ENCODE assay signal across 15 cellular contexts in genomic region chr17:41211845-41212466, GRCh38. TPM values are rescaled to one million over a fixed set of nuclear protein-coding genes. Genes with fewer than 3 reads are reported as not detected.
A peak's percentile ranks its signal among the peaks of the same experiment; 100 is the strongest.
DNase-seq lines count a peak whose midpoint lies in the region; ATAC-seq and TF ChIP-seq lines count a peak whose summit lies in the region.
"Had no signal": no experiment of that assay in that cellular context is flagged by ENCODE, and none has a peak within 500 bp of the region (broad histone marks: within the 10 kb centered on the region; RNA-seq: fewer than 3 reads in every experiment).

No MANE protein-coding gene starts in this region.

- H3F3A ChIP-seq in PC-9 (ENCODE audit: insufficient read depth, low read depth) (peaks cover 27% of the 10 kb centered on the region), neural progenitor cell (ENCODE audit: low read depth) (no peaks in the 10 kb centered on the region)

- no peaks in the 10 kb centered on the region for H3K9me3 Mint-ChIP-seq in neural progenitor cell

- H3K9ac ChIP-seq in neural progenitor cell: no peak overlapping the region

- intact Hi-C loops in PC-9 (cut with micrococcal nuclease; ENCODE audit: unreplicated experiment) (no loop called here), left cardiac atrium (cut with DNase I) (no loop called here), posterior cingulate gyrus (cut with DNase I) (no loop called here)

- H3K36me3 ChIP-seq in PC-9 (ENCODE audit: low read depth) (no peaks in the 10 kb centered on the region), neural progenitor cell (no peaks in the 10 kb centered on the region)
- H3K36me3 ChIP-seq: Peyer's patch had no signal

- H2AFZ ChIP-seq in PC-9: no peak overlapping the region
- no peak overlapping the region for H2AFZ ChIP-seq in neural progenitor cell (replicated peaks)

- H3K4me1 ChIP-seq in PC-9 (replicated peaks; ENCODE audit: insufficient read depth) (peaks cover 33% of the 10 kb centered on the region), neural progenitor cell (no peaks in the 10 kb centered on the region)
- H3K4me1 ChIP-seq: Peyer's patch had no signal

- peak; percentile 65 for DNase-seq in COLO668 (lab: John Stamatoyannopoulos, UW; ENCODE audit: unreplicated experiment)
- peak; percentile 56 for DNase-seq in HFF-Myc (ENCODE audit: extremely low read depth, low read depth)
- peak; percentile 2 to 84 for DNase-seq in PC-9
- DNase-seq in glomerular visceral epithelial cell (ENCODE audit: extremely low spot score): peak; percentile 5
- no peak for DNase-seq in neural progenitor cell (ENCODE audit: low spot score)
- DNase-seq in left cardiac atrium: no peak
- DNase-seq in posterior cingulate gyrus: no peak
- DNase-seq: cerebellar nuclear complex, DND-41, Kasumi-1 had no signal

- H3K4me3 ChIP-seq in HFF-Myc (replicated peaks; ENCODE audit: low read depth, low read length): no peak overlapping the region
- no peak overlapping the region for H3K4me3 ChIP-seq in PC-9
- H3K4me3 ChIP-seq in neural progenitor cell: no peak overlapping the region
- H3K4me3 ChIP-seq: Peyer's patch had no signal

- no peaks in the 10 kb centered on the region for H3K9me2 ChIP-seq in PC-9 (ENCODE audit: insufficient read depth)

- CTCF ChIA-PET in PC-9 (lab: Charles Lee): interaction anchor here (0.5 to 0.6 kb wide), 2 partner anchors 22 to 515 kb away, joined by 3 to 4 read pairs; no protein-coding TSS in a partner anchor

- peak overlapping the region; percentile 41 for H3K4me2 ChIP-seq in PC-9
- H3K4me2 ChIP-seq in neural progenitor cell: no peak overlapping the region

- H3K27me3 Mint-ChIP-seq in neural progenitor cell (ENCODE audit: insufficient read depth, low read depth): no peaks in the 10 kb centered on the region

- peak overlapping the region; percentile 83 for H3K27ac ChIP-seq in PC-9
- H3K27ac ChIP-seq in neural progenitor cell: no peak overlapping the region
- H3K27ac ChIP-seq: Peyer's patch had no signal

- H4K20me1 ChIP-seq in PC-9 (ENCODE audit: insufficient read depth) (no peaks in the 10 kb centered on the region), neural progenitor cell (ENCODE audit: low read depth) (no peaks in the 10 kb centered on the region)

- no peaks in the 10 kb centered on the region for H3K4me1 Mint-ChIP-seq in neural progenitor cell
- H3K4me1 Mint-ChIP-seq: WTC11 had no signal

- POLR2A ChIA-PET in PC-9 (lab: Charles Lee; ENCODE audit: unreplicated experiment): interaction anchor here (0.6 kb wide), 1 partner anchor 163 kb away, joined by 3 read pairs; no protein-coding TSS in a partner anchor

- no peak overlapping the region for H3K4me3 Mint-ChIP-seq in neural progenitor cell
- H3K4me3 Mint-ChIP-seq: WTC11 had no signal

- H3K79me2 ChIP-seq in PC-9 (ENCODE audit: low read depth): no peaks in the 10 kb centered on the region
- no peaks in the 10 kb centered on the region for H3K79me2 ChIP-seq in neural progenitor cell (ENCODE audit: low read depth)

- no peak for TF ChIP-seq CTCF in HFF-Myc (IDR thresholded peaks at IDR 0.05; ENCODE audit: low read depth, low read length, missing control alignments)
- no peak for TF ChIP-seq CTCF in PC-9 (conservative IDR thresholded peaks at IDR 0.05)
- no peak for TF ChIP-seq CTCF in neural progenitor cell (IDR thresholded peaks at IDR 0.05)

- no peaks in the 10 kb centered on the region; the same call in none of the 2 replicates for H3K9me3 ChIP-seq in PC-9 (ENCODE audit: insufficient read depth, low read depth)
- H3K9me3 ChIP-seq in neural progenitor cell (ENCODE audit: low read depth): peaks cover 4% of the 10 kb centered on the region
- H3K9me3 ChIP-seq: Peyer's patch had no signal

- no peak overlapping the region for H3K27ac Mint-ChIP-seq in neural progenitor cell
- H3K27ac Mint-ChIP-seq: WTC11 had no signal

- H3K27me3 ChIP-seq in PC-9 (ENCODE audit: insufficient read depth, low read depth) (no peaks in the 10 kb centered on the region), neural progenitor cell (no peaks in the 10 kb centered on the region)
- H3K27me3 ChIP-seq: Peyer's patch had no signal

- ATAC-seq in GM18907 (IDR thresholded peaks at IDR 0.05; ENCODE audit: unreplicated experiment): no peak
- ATAC-seq in left cardiac atrium: no peak
- ATAC-seq: sciatic nerve, WTC11 had no signal

- BruUV-seq in PC-9 (replicated peaks; lab: Mats Ljungman, UMichigan): no TSS peak

- no peaks in the 10 kb centered on the region for H3K36me3 Mint-ChIP-seq in neural progenitor cell

RNA-seq across cellular contexts. Expression of gene KRTAP9-2, which starts 14.5 kb away (rescaled TPM):
- total RNA-seq in PC-9 (2021) (not detected in 2 replicates), neural progenitor cell (ENCODE audit: low replicate concordance) (not detected in 2 replicates), left cardiac atrium (not detected)
- total RNA-seq: mesenteric fat pad, Peyer's patch, sciatic nerve, WTC11 had no signal

RNA-seq across cellular contexts. Expression of gene KRTAP9-3, which starts 20.3 kb away (rescaled TPM):
- not detected in 2 replicates for total RNA-seq in PC-9 (2021)
- total RNA-seq in neural progenitor cell (ENCODE audit: low replicate concordance): not detected in 2 replicates
- total RNA-seq in left cardiac atrium: not detected
- total RNA-seq: mesenteric fat pad, Peyer's patch, sciatic nerve, WTC11 had no signal

RNA-seq across cellular contexts. Expression of gene KRTAP9-1, which starts 22.3 kb away (rescaled TPM):
- total RNA-seq in PC-9 (2021) (not detected in 2 replicates), neural progenitor cell (ENCODE audit: low replicate concordance) (not detected in 2 replicates), left cardiac atrium (not detected)
- total RNA-seq: mesenteric fat pad, Peyer's patch, sciatic nerve, WTC11 had no signal

RNA-seq across cellular contexts. Expression of gene KRTAP9-8, which starts 25.8 kb away (rescaled TPM):
- total RNA-seq in PC-9 (2021) (not detected in 2 replicates), neural progenitor cell (ENCODE audit: low replicate concordance) (not detected in 2 replicates), left cardiac atrium (not detected)
- total RNA-seq: mesenteric fat pad, Peyer's patch, sciatic nerve, WTC11 had no signal

RNA-seq across cellular contexts. Expression of gene KRTAP4-1, which starts 27.2 kb away (rescaled TPM):
- total RNA-seq in PC-9 (2021) (not detected in 2 replicates), neural progenitor cell (ENCODE audit: low replicate concordance) (0.12 TPM in 1 of 2 replicates, not detected in the other), left cardiac atrium (not detected)
- total RNA-seq: mesenteric fat pad, Peyer's patch, sciatic nerve, WTC11 had no signal

Comparison
In these comparisons a context has a peak if more than half of its experiments do, and no peak if none do; other contexts are left out.
1. DNase-seq: peak in COLO668 (single experiment), HFF-Myc (single experiment), PC-9 (2 of 2) and glomerular visceral epithelial cell (single experiment); none in neural progenitor cell (single experiment), left cardiac atrium (single experiment) and posterior cingulate gyrus (0 of 10).